22 cellular contexts compared by ENCODE assay signal in the genomic region with DNA sequence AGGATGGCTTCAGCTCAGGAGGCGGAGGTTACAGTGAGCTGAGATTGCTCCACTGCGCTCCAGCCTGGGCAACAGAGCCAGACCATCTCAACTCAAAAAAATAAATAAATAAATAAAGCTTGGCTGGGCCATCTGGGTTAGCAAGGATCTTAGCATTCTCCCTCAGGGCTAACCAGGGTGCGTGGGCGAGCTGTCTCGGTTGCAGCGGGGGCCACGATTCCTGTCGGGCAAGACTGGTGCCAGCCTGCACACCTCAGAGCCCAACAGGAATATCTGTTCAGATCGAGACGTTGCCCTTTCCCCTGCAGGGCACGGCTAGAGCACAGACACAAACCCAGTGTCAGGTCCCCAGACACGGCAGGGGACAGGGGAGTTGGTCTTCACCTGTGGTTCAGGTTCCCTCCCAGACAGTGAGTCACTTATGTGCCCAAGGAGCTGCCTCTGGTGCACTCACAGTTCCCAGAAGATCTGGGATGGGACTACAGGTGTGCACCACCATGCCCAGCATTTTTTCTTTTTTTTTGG.
"Had no signal": no experiment of that assay in that cellular context is flagged by ENCODE, and none has a peak within 500 bp of the region (broad histone marks: within the 10 kb centered on the region; RNA-seq: fewer than 3 reads in every experiment).

No MANE protein-coding gene starts in this region.

- H3K9me3 Mint-ChIP-seq: activated CD4-positive, alpha-beta T cell treated with anti-CD3 and anti-CD28 coated beads, Interleukin-2, amount 10 ng/mL, durations not matched to agents 24 days and 14 days; activated CD8-positive, alpha-beta T cell treated with anti-CD3 and anti-CD28 coated beads for 36 hours; activated naive CD4-positive, alpha-beta T cell treated with anti-CD3 and anti-CD28 coated beads, Interleukin-2, amount 10 ng/mL, durations not matched to agents 7 days and 5 days; activated naive CD8-positive, alpha-beta T cell treated with anti-CD3 and anti-CD28 coated beads, Interleukin-2, amount 50 U/mL, for 24 hours; activated T-cell treated with anti-CD3 and anti-CD28 coated beads, Interleukin-2, amount 50 U/mL, for 4 hours; brain; naive thymus-derived CD4-positive, alpha-beta T cell; neural progenitor cell; type B pancreatic cell had no signal

- H3K4me2 ChIP-seq: neural progenitor cell had no signal

- H3K27ac ChIP-seq: dorsolateral prefrontal cortex, heart right ventricle, left ventricle myocardium inferior, neural progenitor cell, parathyroid adenoma had no signal

- H3K27ac Mint-ChIP-seq: activated CD4-positive, alpha-beta T cell treated with anti-CD3 and anti-CD28 coated beads, Interleukin-2, amount 10 ng/mL, durations not matched to agents 24 days and 14 days; activated CD8-positive, alpha-beta T cell treated with anti-CD3 and anti-CD28 coated beads for 36 hours; activated naive CD4-positive, alpha-beta T cell treated with anti-CD3 and anti-CD28 coated beads, Interleukin-2, amount 10 ng/mL, durations not matched to agents 7 days and 5 days; activated naive CD8-positive, alpha-beta T cell treated with anti-CD3 and anti-CD28 coated beads, Interleukin-2, amount 50 U/mL, for 24 hours; brain; naive thymus-derived CD4-positive, alpha-beta T cell; neural progenitor cell; type B pancreatic cell had no signal

- H3K4me3 ChIP-seq: dorsolateral prefrontal cortex, heart right ventricle, left ventricle myocardium inferior, neural progenitor cell had no signal

- H3K36me3 Mint-ChIP-seq: activated naive CD4-positive, alpha-beta T cell treated with anti-CD3 and anti-CD28 coated beads, Interleukin-2, amount 10 ng/mL, durations not matched to agents 7 days and 5 days; naive thymus-derived CD4-positive, alpha-beta T cell had no signal

- H3K4me1 Mint-ChIP-seq: activated CD4-positive, alpha-beta T cell treated with anti-CD3 and anti-CD28 coated beads, Interleukin-2, amount 10 ng/mL, durations not matched to agents 24 days and 14 days; activated naive CD4-positive, alpha-beta T cell treated with anti-CD3 and anti-CD28 coated beads, Interleukin-2, amount 10 ng/mL, durations not matched to agents 7 days and 5 days; activated naive CD8-positive, alpha-beta T cell treated with anti-CD3 and anti-CD28 coated beads, Interleukin-2, amount 50 U/mL, for 24 hours; naive thymus-derived CD4-positive, alpha-beta T cell had no signal

- H3K9me3 ChIP-seq: heart right ventricle, left ventricle myocardium inferior had no signal

- DNase-seq: activated CD4-positive, alpha-beta T cell treated with anti-CD3 and anti-CD28 coated beads, Interleukin-2, amount 10 ng/mL, durations not matched to agents 24 days and 14 days; activated CD8-positive, alpha-beta T cell treated with anti-CD3 and anti-CD28 coated beads for 36 hours; activated naive CD4-positive, alpha-beta T cell treated with anti-CD3 and anti-CD28 coated beads, Interleukin-2, amount 10 ng/mL, durations not matched to agents 7 days and 5 days; activated naive CD8-positive, alpha-beta T cell treated with anti-CD3 and anti-CD28 coated beads, Interleukin-2, amount 50 U/mL, for 24 hours; activated T-cell treated with anti-CD3 and anti-CD28 coated beads, Interleukin-2, amount 50 U/mL, for 4 hours; anterior cingulate cortex; central memory CD4-positive, alpha-beta T cell; dorsolateral prefrontal cortex; erythroblast; heart right ventricle; left ventricle myocardium inferior; naive thymus-derived CD4-positive, alpha-beta T cell; stimulated activated CD4-positive, alpha-beta T cell treated with anti-CD3 and anti-CD28 coated beads, Interleukin-1b, Interleukin-23, amount 100 ng/mL, for 48 hours; stimulated activated naive CD8-positive, alpha-beta T cell treated with anti-CD3 and anti-CD28 coated beads, Interleukin-15, Interleukin-2, amounts not matched to agents 100 U/mL and 50 U/mL, for 24 hours; T-helper 1 cell; T1000 had no signal

- H3K4me3 Mint-ChIP-seq: activated CD4-positive, alpha-beta T cell treated with anti-CD3 and anti-CD28 coated beads, Interleukin-2, amount 10 ng/mL, durations not matched to agents 24 days and 14 days; activated CD8-positive, alpha-beta T cell treated with anti-CD3 and anti-CD28 coated beads for 36 hours; activated naive CD4-positive, alpha-beta T cell treated with anti-CD3 and anti-CD28 coated beads, Interleukin-2, amount 10 ng/mL, durations not matched to agents 7 days and 5 days; activated naive CD8-positive, alpha-beta T cell treated with anti-CD3 and anti-CD28 coated beads, Interleukin-2, amount 50 U/mL, for 24 hours; activated T-cell treated with anti-CD3 and anti-CD28 coated beads, Interleukin-2, amount 50 U/mL, for 4 hours; brain; naive thymus-derived CD4-positive, alpha-beta T cell; neural progenitor cell; type B pancreatic cell had no signal

- ATAC-seq: activated CD8-positive, alpha-beta T cell treated with anti-CD3 and anti-CD28 coated beads for 36 hours; activated naive CD8-positive, alpha-beta T cell treated with anti-CD3 and anti-CD28 coated beads, Interleukin-2, amount 50 U/mL, for 24 hours; activated T-cell treated with anti-CD3 and anti-CD28 coated beads, Interleukin-2, amount 50 U/mL, for 4 hours; naive thymus-derived CD4-positive, alpha-beta T cell; SK-N-SH treated with all-trans-retinoic acid at 6 μM for 48 hours; stimulated activated naive CD8-positive, alpha-beta T cell treated with anti-CD3 and anti-CD28 coated beads, Interleukin-15, Interleukin-2, amounts not matched to agents 100 U/mL and 50 U/mL, for 24 hours had no signal

- FAIRE-seq: colon had no signal

- H3K27me3 Mint-ChIP-seq: activated CD4-positive, alpha-beta T cell treated with anti-CD3 and anti-CD28 coated beads, Interleukin-2, amount 10 ng/mL, durations not matched to agents 24 days and 14 days; activated CD8-positive, alpha-beta T cell treated with anti-CD3 and anti-CD28 coated beads for 36 hours; activated naive CD4-positive, alpha-beta T cell treated with anti-CD3 and anti-CD28 coated beads, Interleukin-2, amount 10 ng/mL, durations not matched to agents 7 days and 5 days; activated naive CD8-positive, alpha-beta T cell treated with anti-CD3 and anti-CD28 coated beads, Interleukin-2, amount 50 U/mL, for 24 hours; brain; naive thymus-derived CD4-positive, alpha-beta T cell; type B pancreatic cell had no signal
